1 cellular context compared by ENCODE assay signal in the genomic region with DNA sequence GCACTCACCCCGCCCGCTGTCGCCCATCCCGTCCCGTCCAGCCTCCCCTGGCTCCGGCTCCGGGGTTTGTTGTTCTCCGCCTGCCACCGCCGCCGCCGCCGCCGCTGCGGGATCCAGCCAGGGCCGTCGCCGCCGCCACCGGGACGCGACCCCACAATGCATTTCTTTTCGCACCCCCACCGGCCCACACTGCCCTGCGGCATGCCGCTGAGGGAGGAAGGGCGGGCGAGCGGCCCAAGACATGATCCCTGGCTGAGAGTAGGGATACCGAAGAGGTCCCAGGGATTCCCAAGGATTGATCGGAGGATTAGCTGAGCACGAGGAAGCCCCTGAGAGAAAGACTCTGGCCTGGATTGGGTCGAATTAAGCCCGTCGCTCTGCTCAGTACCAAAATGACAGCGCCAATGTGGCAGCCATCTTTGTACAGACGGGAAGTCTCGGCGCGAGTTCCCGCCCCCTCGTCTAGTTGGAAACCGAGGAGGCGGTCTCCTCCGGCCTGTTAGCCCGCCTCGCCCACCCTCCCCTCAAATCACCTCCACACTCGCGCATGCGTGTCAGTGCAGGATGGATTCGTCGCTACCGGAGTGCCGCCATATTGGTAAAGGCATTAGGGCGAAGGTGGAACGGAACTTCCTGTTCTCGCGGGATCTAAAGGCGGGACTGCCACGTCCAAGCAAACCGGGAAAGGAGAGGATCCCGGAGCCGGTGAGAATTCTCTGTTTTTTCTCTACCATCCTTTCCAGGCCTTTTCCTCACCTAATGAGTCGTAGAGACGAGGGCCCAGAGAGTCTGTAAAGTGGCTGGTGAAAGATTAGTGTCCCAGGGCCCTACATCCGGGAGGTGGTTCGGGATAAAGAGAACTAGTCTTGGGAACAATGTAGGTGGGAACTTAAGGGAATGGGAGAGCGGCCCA.
TF ChIP-seq lines count a peak whose summit lies in the region.

TSS of gene RXRB (minus strand) at position 432 of the 913 bp plus-strand sequence. CDS start at position 243, 189 bp downstream.
A gene with protein sequence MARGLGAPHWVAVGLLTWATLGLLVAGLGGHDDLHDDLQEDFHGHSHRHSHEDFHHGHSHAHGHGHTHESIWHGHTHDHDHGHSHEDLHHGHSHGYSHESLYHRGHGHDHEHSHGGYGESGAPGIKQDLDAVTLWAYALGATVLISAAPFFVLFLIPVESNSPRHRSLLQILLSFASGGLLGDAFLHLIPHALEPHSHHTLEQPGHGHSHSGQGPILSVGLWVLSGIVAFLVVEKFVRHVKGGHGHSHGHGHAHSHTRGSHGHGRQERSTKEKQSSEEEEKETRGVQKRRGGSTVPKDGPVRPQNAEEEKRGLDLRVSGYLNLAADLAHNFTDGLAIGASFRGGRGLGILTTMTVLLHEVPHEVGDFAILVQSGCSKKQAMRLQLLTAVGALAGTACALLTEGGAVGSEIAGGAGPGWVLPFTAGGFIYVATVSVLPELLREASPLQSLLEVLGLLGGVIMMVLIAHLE (plus strand): TSS at position 634 of the 913 bp plus-strand sequence. CDS start 379 bp downstream, outside the sequence.

TF ChIP-seq in HepG2, 621 proteins besides CTCF, POLR2A, EP300 and RAD21 (continued from another document and continues in another):
- no peak for TF ChIP-seq REXO4 (CRISPR knock-in tag; IDR thresholded peaks at IDR 0.05; ENCODE audit: borderline replicate concordance)
- 0 out of 2 replicates have a peak, but pooled peaks have one; percentile 70 for TF ChIP-seq PAX8 (CRISPR knock-in tag; IDR thresholded peaks at IDR 0.05; ENCODE audit: borderline replicate concordance)
- peak; percentile 83 for TF ChIP-seq ZFY (CRISPR knock-in tag; IDR thresholded peaks at IDR 0.05)
- TF ChIP-seq ZNF569 (CRISPR knock-in tag; IDR thresholded peaks at IDR 0.05; ENCODE audit: borderline replicate concordance) = peak; percentile 98; the same call in 1 of the 2 replicates
- TF ChIP-seq ZFP1 (CRISPR knock-in tag; IDR thresholded peaks at IDR 0.05) = no peak; the same call in 1 of the 2 replicates
- peak; percentile 30 for TF ChIP-seq JUND (CRISPR knock-in tag; IDR thresholded peaks at IDR 0.05)
- TF ChIP-seq TARDBP (CRISPR knock-in tag; IDR thresholded peaks at IDR 0.05) = no peak; the same call in none of the 2 replicates
- TF ChIP-seq NR2F1 (CRISPR knock-in tag; IDR thresholded peaks at IDR 0.05) = no peak; a peak in 2 of 4 replicates
- TF ChIP-seq, protein P1, sequence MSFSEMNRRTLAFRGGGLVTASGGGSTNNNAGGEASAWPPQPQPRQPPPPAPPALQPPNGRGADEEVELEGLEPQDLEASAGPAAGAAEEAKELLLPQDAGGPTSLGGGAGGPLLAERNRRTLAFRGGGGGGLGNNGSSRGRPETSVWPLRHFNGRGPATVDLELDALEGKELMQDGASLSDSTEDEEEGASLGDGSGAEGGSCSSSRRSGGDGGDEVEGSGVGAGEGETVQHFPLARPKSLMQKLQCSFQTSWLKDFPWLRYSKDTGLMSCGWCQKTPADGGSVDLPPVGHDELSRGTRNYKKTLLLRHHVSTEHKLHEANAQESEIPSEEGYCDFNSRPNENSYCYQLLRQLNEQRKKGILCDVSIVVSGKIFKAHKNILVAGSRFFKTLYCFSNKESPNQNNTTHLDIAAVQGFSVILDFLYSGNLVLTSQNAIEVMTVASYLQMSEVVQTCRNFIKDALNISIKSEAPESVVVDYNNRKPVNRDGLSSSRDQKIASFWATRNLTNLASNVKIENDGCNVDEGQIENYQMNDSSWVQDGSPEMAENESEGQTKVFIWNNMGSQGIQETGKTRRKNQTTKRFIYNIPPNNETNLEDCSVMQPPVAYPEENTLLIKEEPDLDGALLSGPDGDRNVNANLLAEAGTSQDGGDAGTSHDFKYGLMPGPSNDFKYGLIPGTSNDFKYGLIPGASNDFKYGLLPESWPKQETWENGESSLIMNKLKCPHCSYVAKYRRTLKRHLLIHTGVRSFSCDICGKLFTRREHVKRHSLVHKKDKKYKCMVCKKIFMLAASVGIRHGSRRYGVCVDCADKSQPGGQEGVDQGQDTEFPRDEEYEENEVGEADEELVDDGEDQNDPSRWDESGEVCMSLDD (CRISPR knock-in tag; IDR thresholded peaks at IDR 0.05; ENCODE audit: borderline replicate concordance) = peak; percentile 62; the same call in 1 of the 2 replicates
- TF ChIP-seq KDM3A (CRISPR knock-in tag; IDR thresholded peaks at IDR 0.05; ENCODE audit: low read depth) = peak; percentile 78; the same call in 1 of the 2 replicates
- TF ChIP-seq BHLHE40 (IDR thresholded peaks at IDR 0.05; ENCODE audit: low read length) = no peak
- TF ChIP-seq SP4 (CRISPR knock-in tag; IDR thresholded peaks at IDR 0.05) = peak; percentile 80
- TF ChIP-seq MEF2D (CRISPR knock-in tag; IDR thresholded peaks at IDR 0.05) = peak; percentile 25; the same call in 1 of the 2 replicates
- TF ChIP-seq MTA3 (CRISPR knock-in tag; IDR thresholded peaks at IDR 0.05) = no peak
- TF ChIP-seq STAG1 (CRISPR knock-in tag; IDR thresholded peaks at IDR 0.05) = no peak
- peak; percentile 96 for TF ChIP-seq ZNF281 (CRISPR knock-in tag; IDR thresholded peaks at IDR 0.05; ENCODE audit: borderline replicate concordance)
- TF ChIP-seq HMG20A (CRISPR knock-in tag; IDR thresholded peaks at IDR 0.05; ENCODE audit: borderline replicate concordance) = no peak; the same call in none of the 2 replicates
- TF ChIP-seq ZNF850 (CRISPR knock-in tag; conservative IDR thresholded peaks at IDR 0.05) = 0 out of 2 replicates have a peak, but pooled peaks have one; percentile 30
- peak; percentile 72 for TF ChIP-seq NKX3-1 (CRISPR knock-in tag; IDR thresholded peaks at IDR 0.05)
- TF ChIP-seq, protein P2, sequence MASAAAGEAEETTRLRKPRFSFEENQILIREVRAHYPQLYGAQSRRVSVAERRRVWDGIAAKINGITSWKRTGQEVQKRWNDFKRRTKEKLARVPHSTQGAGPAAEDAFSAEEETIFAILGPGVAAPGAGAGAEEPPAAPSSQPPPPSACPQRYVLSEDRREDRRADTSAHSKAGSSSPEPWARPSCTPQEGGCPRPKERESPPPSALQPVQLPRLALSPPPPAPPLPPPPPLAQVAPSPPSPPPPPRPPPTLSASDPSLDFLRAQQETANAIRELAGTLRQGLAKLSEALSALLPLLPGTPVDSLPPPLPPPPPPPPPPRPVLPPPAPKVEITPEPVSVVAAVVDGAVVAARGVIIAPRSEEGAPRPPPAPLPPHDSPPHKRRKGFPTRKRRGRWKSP (CRISPR knock-in tag; IDR thresholded peaks at IDR 0.05) = peak; percentile 14
- no peak for TF ChIP-seq HNRNPUL1 (IDR thresholded peaks at IDR 0.05; ENCODE audit: low read depth, low read length)
- peak; percentile 47; the same call in 1 of the 2 replicates for TF ChIP-seq BCL6 (CRISPR knock-in tag; IDR thresholded peaks at IDR 0.05)
- TF ChIP-seq CENPX (CRISPR knock-in tag; IDR thresholded peaks at IDR 0.05) = no peak
- peak; percentile 34; the same call in 1 of the 2 replicates for TF ChIP-seq PITX1 (CRISPR knock-in tag; IDR thresholded peaks at IDR 0.05)
- peak; percentile 79; the same call in 1 of the 2 replicates for TF ChIP-seq ZBTB43 (CRISPR knock-in tag; conservative IDR thresholded peaks at IDR 0.05)
- peak; percentile 81; the same call in 1 of the 2 replicates for TF ChIP-seq ZNF225 (CRISPR knock-in tag; IDR thresholded peaks at IDR 0.05)
- no peak; the same call in 1 of the 2 replicates for TF ChIP-seq ZBTB39 (CRISPR knock-in tag; IDR thresholded peaks at IDR 0.05)
- peak; percentile 10; the same call in 1 of the 2 replicates for TF ChIP-seq HNF4G (IDR thresholded peaks at IDR 0.05; ENCODE audit: borderline replicate concordance, low read depth, low read length)
- TF ChIP-seq HNF4G (CRISPR knock-in tag; IDR thresholded peaks at IDR 0.05; ENCODE audit: borderline replicate concordance, low read depth) = 0 out of 2 replicates have a peak, but pooled peaks have one; percentile 54
- TF ChIP-seq SMC3 (IDR thresholded peaks at IDR 0.05; ENCODE audit: low read length) = peak; percentile 6; the same call in 1 of the 2 replicates
- peak; percentile 91 for TF ChIP-seq KLF6 (CRISPR knock-in tag; IDR thresholded peaks at IDR 0.05)
- TF ChIP-seq ZNF44 (CRISPR knock-in tag; IDR thresholded peaks at IDR 0.05) = peak; percentile 74; the same call in 1 of the 2 replicates
- no peak; the same call in none of the 2 replicates for TF ChIP-seq ZBTB3 (CRISPR knock-in tag; IDR thresholded peaks at IDR 0.05; ENCODE audit: borderline replicate concordance, low read depth)
- no peak for TF ChIP-seq ZNF503 (CRISPR knock-in tag; IDR thresholded peaks at IDR 0.05)
- no peak for TF ChIP-seq LBX2 (CRISPR knock-in tag; IDR thresholded peaks at IDR 0.05; ENCODE audit: borderline replicate concordance)
- no peak for TF ChIP-seq ATAD3A (CRISPR knock-in tag; IDR thresholded peaks at IDR 0.05)
- TF ChIP-seq RFXAP (CRISPR knock-in tag; IDR thresholded peaks at IDR 0.05; ENCODE audit: borderline replicate concordance) = peak; percentile 93
- no peak for TF ChIP-seq ZNF207 (IDR thresholded peaks at IDR 0.05; ENCODE audit: borderline replicate concordance)
- no peak; the same call in 1 of the 2 replicates for TF ChIP-seq ZNF34 (CRISPR knock-in tag; IDR thresholded peaks at IDR 0.05; ENCODE audit: borderline replicate concordance)
- peak; percentile 19 for TF ChIP-seq CBX1 (IDR thresholded peaks at IDR 0.05; ENCODE audit: low read depth)
- TF ChIP-seq MYC (CRISPR knock-in tag; IDR thresholded peaks at IDR 0.05; ENCODE audit: borderline replicate concordance) = peak; percentile 87; the same call in 1 of the 2 replicates
- peak; percentile 46; the same call in 1 of the 2 replicates for TF ChIP-seq ZNF564 (CRISPR knock-in tag; IDR thresholded peaks at IDR 0.05)
- no peak for TF ChIP-seq GPBP1L1 (CRISPR knock-in tag; IDR thresholded peaks at IDR 0.05)
- TF ChIP-seq SCMH1 (CRISPR knock-in tag; IDR thresholded peaks at IDR 0.05; ENCODE audit: borderline replicate concordance) = no peak
- no peak for TF ChIP-seq ADNP (CRISPR knock-in tag; IDR thresholded peaks at IDR 0.05)
